13 cellular contexts compared by ENCODE assay signal in the genomic region with DNA sequence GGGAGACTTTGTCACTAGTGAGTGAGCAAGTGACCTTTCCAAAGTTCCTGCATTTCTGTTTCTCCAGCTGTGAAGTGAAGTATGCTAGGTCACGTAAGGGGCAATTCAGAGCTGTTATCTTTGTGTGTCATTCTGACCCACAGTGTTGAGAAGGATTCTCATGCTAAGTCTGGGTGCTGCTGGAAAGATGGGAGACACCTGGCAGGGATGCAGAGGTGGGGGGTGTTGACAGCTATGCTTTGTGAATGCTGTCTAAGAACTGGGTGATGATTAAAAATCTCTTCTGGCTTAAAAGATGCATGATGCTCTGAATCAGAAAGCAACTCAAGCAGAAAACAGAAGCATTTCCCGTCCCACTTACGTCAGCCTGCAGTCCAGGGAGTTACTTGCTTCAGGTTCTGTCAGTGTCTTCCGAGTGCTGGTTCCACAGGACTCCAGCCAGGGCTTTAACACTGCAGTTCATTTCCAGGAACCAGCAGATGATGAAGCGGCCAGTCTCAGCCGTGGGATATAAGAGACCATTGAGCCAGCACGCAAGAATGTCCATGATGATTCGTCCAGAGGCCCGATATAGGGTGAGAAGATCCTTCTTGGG.
DNase-seq lines count a peak whose midpoint lies in the region; ATAC-seq and TF ChIP-seq lines count a peak whose summit lies in the region.
"Had no signal": no experiment of that assay in that cellular context is flagged by ENCODE, and none has a peak within 500 bp of the region (broad histone marks: within the 10 kb centered on the region; RNA-seq: fewer than 3 reads in every experiment).

No MANE protein-coding gene starts in this region.

- no peak for TF ChIP-seq CTCF in astrocyte of the cerebellum (IDR thresholded peaks at IDR 0.05; ENCODE audit: low read depth, low read length, missing control alignments)

- in situ Hi-C loops in ACHN (cut with HindIII; ENCODE audit: low pct_ligation_motif_present, low pct_unique_long_range_greater_than_20kb, low sequenced_read_pairs) (no loop called here), astrocyte of the cerebellum (cut with HindIII; ENCODE audit: low sequenced_read_pairs) (no loop called here)

- peak; percentile 63 for DNase-seq in ACHN
- DNase-seq in EH (ENCODE audit: low read depth), result peak; percentile 57
- DNase-seq in astrocyte of the cerebellum (ENCODE audit: low read depth), result peak; percentile 39
- peak; percentile 15 for DNase-seq in left kidney (ENCODE audit: low read depth, low spot score)
- DNase-seq in middle frontal gyrus (ENCODE audit: extremely low spot score, low spot score), result no peak
- DNase-seq in effector CD4-positive, alpha-beta T cell, result no peak
- no peak for DNase-seq in NOMO-1 treated with dmso at 0.1 percent for 144 hours (lab: John Stamatoyannopoulos, UW; ENCODE audit: unreplicated experiment)
- DNase-seq: CD8-positive, alpha-beta T cell; NCI-H524; sigmoid colon; testis had no signal

- H3K4me3 ChIP-seq in astrocyte of the cerebellum (ENCODE audit: low read depth, low read length), result no peak overlapping the region
- H3K4me3 ChIP-seq: ascending aorta, sigmoid colon, testis had no signal

- ATAC-seq in HG02571 (IDR thresholded peaks at IDR 0.05; ENCODE audit: unreplicated experiment), result no peak
- ATAC-seq: CD8-positive, alpha-beta T cell had no signal

Comparison
In these comparisons a context has a peak if more than half of its experiments do, and no peak if none do; other contexts are left out.
1. DNase-seq: peak in ACHN (single experiment), EH (single experiment), astrocyte of the cerebellum (single experiment) and left kidney (single experiment); none in middle frontal gyrus (single experiment), effector CD4-positive, alpha-beta T cell (single experiment) and NOMO-1 treated with dmso at 0.1 percent for 144 hours (single experiment).